In the genomic region with DNA sequence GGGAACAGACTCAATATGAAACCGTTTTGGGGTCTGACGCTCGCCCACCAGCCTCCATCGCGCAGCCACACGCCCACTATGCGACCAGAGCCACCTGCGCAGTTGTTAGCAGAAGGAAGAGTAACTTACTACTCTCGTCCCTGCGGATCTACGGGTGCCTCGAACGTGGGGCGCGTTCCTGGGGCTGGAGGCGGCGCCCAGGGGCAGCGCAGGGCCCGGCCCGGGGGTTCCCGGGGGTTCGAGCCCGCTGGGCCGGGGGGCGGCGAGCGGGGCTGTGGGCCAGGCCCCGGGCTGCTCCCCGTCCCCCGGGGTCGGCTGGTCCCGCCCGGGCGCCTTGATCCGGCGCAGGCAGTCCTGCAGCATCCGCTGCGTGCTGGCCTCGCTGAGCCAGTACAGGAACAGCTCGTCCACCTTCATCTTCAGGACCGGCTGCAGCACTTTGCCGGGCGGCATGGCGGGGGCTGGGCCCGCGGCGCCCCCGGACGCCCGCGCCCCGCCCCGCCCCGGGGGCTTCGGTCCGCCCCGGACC, we compare ENCODE assay signal across 8 cellular contexts. TPM values are rescaled to one million over a fixed set of nuclear protein-coding genes. Genes with fewer than 3 reads are reported as not detected.
DNase-seq lines count a peak whose midpoint lies in the region; ATAC-seq and TF ChIP-seq lines count a peak whose summit lies in the region.

No MANE protein-coding gene starts in this region.

- H3K27me3 ChIP-seq in endocrine pancreas (ENCODE audit: control insufficient read depth, insufficient read depth, low read length) (no peaks in the 10 kb centered on the region), ovary (no peaks in the 10 kb centered on the region)

- peaks cover 3% of the 10 kb centered on the region for H3K36me3 Mint-ChIP-seq in T-helper 1 cell treated with Interleukin-12 subunit alpha and Interleukin-12 subunit beta and Interleukin-4 antibody, amounts not matched to agents 30 μg/mL and 1 μg/mL, for 36 hours (ENCODE audit: low read depth)

- peak; percentile 10 for TF ChIP-seq POLR2A in GM18505 (IDR thresholded peaks at IDR 0.05; ENCODE audit: borderline replicate concordance, extremely low read depth, insufficient read depth, insufficient read length)
- no peak for TF ChIP-seq POLR2A in ovary (IDR thresholded peaks at IDR 0.05)

- TF ChIP-seq EP300 in ovary (IDR thresholded peaks at IDR 0.05), result no peak

- H3K4me3 Mint-ChIP-seq in T-helper 1 cell treated with Interleukin-12 subunit alpha and Interleukin-12 subunit beta and Interleukin-4 antibody, amounts not matched to agents 30 μg/mL and 1 μg/mL, for 36 hours, result peak overlapping the region; percentile 60

- peaks cover 7% of the 10 kb centered on the region for H3K4me1 Mint-ChIP-seq in T-helper 1 cell treated with Interleukin-12 subunit alpha and Interleukin-12 subunit beta and Interleukin-4 antibody, amounts not matched to agents 30 μg/mL and 1 μg/mL, for 36 hours (ENCODE audit: low read depth)

- H3K4me3 ChIP-seq in endocrine pancreas (ENCODE audit: control insufficient read depth, insufficient read depth, low read length) (no peak overlapping the region), ovary (peak overlapping the region; percentile 67)

- H3K27ac Mint-ChIP-seq in T-helper 1 cell treated with Interleukin-12 subunit alpha and Interleukin-12 subunit beta and Interleukin-4 antibody, amounts not matched to agents 30 μg/mL and 1 μg/mL, for 36 hours, result peak overlapping the region; percentile 45

- ATAC-seq in GM18505 (IDR thresholded peaks at IDR 0.05; ENCODE audit: unreplicated experiment) (peak; percentile 34), HG02798 (IDR thresholded peaks at IDR 0.05; ENCODE audit: poor library complexity, unreplicated experiment) (peak; percentile 33)

- WGBS in ovary, 3 donors, result 1 to 2% (median 1%) methylated on average over 17 to 57 of the region's 57 CpGs

- no peaks in the 10 kb centered on the region for H3K36me3 ChIP-seq in endocrine pancreas (ENCODE audit: control insufficient read depth, insufficient read depth, low read length)
- no peaks in the 10 kb centered on the region for H3K36me3 ChIP-seq in ovary

- H3K9me3 Mint-ChIP-seq in T-helper 1 cell treated with Interleukin-12 subunit alpha and Interleukin-12 subunit beta and Interleukin-4 antibody, amounts not matched to agents 30 μg/mL and 1 μg/mL, for 36 hours, result no peaks in the 10 kb centered on the region

- no peak for TF ChIP-seq CTCF in ovary (IDR thresholded peaks at IDR 0.05)

- H3K27me3 Mint-ChIP-seq in T-helper 1 cell treated with Interleukin-12 subunit alpha and Interleukin-12 subunit beta and Interleukin-4 antibody, amounts not matched to agents 30 μg/mL and 1 μg/mL, for 36 hours (ENCODE audit: low read depth), result peaks cover 4% of the 10 kb centered on the region

- H3K27ac ChIP-seq in ovary, result peak overlapping the region; percentile 96 to 99

- peak overlapping the region; percentile 69 for H3K9ac ChIP-seq in endocrine pancreas (ENCODE audit: control insufficient read depth, insufficient read depth, low read length)

- H3K9me3 ChIP-seq in endocrine pancreas (ENCODE audit: control insufficient read depth, low read length) (no peaks in the 10 kb centered on the region), ovary (no peaks in the 10 kb centered on the region)

- intact Hi-C loops in ovary (cut with DNase I), result loop anchor here in 1 of 4 donors (2.0 kb wide), 1 partner anchor 68 kb away; the partner anchor contains the start of gene GTPBP6

- no peaks in the 10 kb centered on the region for H3K4me1 ChIP-seq in endocrine pancreas (ENCODE audit: control insufficient read depth, insufficient read depth, low read length)
- no peaks in the 10 kb centered on the region for H3K4me1 ChIP-seq in ovary (ENCODE audit: insufficient read depth)

- DNase-seq in ovary (peak in 2 of 5 donors; percentile 19 to 48), NCI-H82 (lab: John Stamatoyannopoulos, UW) (no peak), SIG-M5 (lab: John Stamatoyannopoulos, UW) (no peak), iPS-NIHi11 (ENCODE audit: low spot score) (no peak)

RNA-seq across cellular contexts. Expression of gene PPP2R3B, which starts 0.4 kb away (rescaled TPM):
- 10 to 100 TPM; 11.8 to 25.0 (median 18.4) TPM for total RNA-seq in ovary
- polyA plus RNA-seq in ovary, result 10 to 100 TPM in 1 of 2 donors, 1 to 10 TPM in 1; 2.3 to 22.8 TPM
